ENCODE assay signal across 25 cellular contexts in the genomic region with DNA sequence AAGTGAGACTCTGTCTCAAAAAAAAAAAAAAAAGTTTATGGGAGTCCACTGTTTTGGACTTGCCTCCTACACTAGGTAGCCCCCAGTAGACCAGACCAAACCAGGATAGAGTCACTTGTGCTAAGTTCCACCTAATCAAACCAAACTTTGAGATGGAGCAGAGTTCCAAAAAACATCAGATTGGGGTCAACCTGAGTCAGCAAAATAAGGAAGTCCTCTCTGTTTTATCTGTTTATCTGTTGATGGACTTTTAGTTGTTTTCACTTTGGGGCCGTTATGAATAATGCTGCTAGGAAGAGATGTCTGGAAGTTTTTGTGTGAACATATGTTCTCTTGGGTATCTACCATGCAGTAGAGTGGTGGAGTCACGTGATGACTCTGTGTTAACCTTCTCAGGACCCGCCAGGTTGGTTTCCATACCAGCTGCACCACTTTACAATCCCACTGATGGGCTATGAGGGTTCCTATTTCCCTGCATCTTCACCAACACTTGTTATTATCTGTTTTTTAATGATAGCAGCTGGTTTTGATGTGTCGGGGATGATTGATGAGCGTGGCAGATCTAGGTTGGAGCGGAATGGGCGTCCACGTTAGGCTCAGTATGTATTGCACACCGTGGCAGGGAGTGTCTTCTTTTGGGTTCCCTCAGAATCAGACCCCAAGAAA. TPM values are rescaled to one million over a fixed set of nuclear protein-coding genes. Genes with fewer than 3 reads are reported as not detected.
DNase-seq lines count a peak whose midpoint lies in the region; ATAC-seq, FAIRE-seq and TF ChIP-seq lines count a peak whose summit lies in the region.
"Had no signal": no experiment of that assay in that cellular context is flagged by ENCODE, and none has a peak within 500 bp of the region (broad histone marks: within the 10 kb centered on the region; RNA-seq: fewer than 3 reads in every experiment).

No MANE protein-coding gene starts in this region.

- no peaks in the 10 kb centered on the region for H3K36me3 ChIP-seq in HepG2 (replicated peaks in 1 of 2; ENCODE audit: control insufficient read depth in 1 of 2, insufficient read depth in 2 of 2, low read length in 2 of 2)
- H3K36me3 ChIP-seq in right lobe of liver, result no peaks in the 10 kb centered on the region
- no peaks in the 10 kb centered on the region for H3K36me3 ChIP-seq in IMR-90 (ENCODE audit: control insufficient read depth, insufficient read depth, low read length)
- no peaks in the 10 kb centered on the region for H3K36me3 ChIP-seq in esophagus muscularis mucosa
- no peaks in the 10 kb centered on the region for H3K36me3 ChIP-seq in GM23248 (ENCODE audit: low read depth)
- H3K36me3 ChIP-seq: BE2C, BLaER1 had no signal

- no peak overlapping the region for H3K14ac ChIP-seq in IMR-90 (replicated peaks; ENCODE audit: low read depth, low read length)

- POLR2A ChIA-PET in HepG2 (lab: Yijun Ruan, JAX), result no interaction called here
- POLR2A ChIA-PET in IMR-90 (lab: Charles Lee; ENCODE audit: unreplicated experiment), result no interaction called here

- H4K91ac ChIP-seq in IMR-90 (ENCODE audit: insufficient read depth, low read depth, low read length), result no peak overlapping the region

- no peak overlapping the region for H3K9ac ChIP-seq in HepG2 (ENCODE audit: insufficient read depth, low read depth, low read length)
- H3K9ac ChIP-seq in IMR-90 (ENCODE audit: low read depth, low read length), result no peak overlapping the region
- H3K9ac ChIP-seq in GM23248, result no peak overlapping the region
- H3K9ac ChIP-seq: BLaER1 had no signal

- no peak overlapping the region for H3K4ac ChIP-seq in IMR-90 (ENCODE audit: low read depth, low read length)

- H3F3A ChIP-seq in GM23248 (ENCODE audit: insufficient read depth), result peaks cover 15% of the 10 kb centered on the region

- no peak overlapping the region for H3K56ac ChIP-seq in IMR-90 (ENCODE audit: extremely low read depth, insufficient read depth, low read length)

- TF ChIP-seq POLR2A in HepG2 (IDR thresholded peaks at IDR 0.05; ENCODE audit: insufficient read depth in 1 of 2, low read depth in 2 of 2, low read length in 2 of 2), result no peak
- no peak for TF ChIP-seq POLR2A in right lobe of liver (IDR thresholded peaks at IDR 0.05)
- no peak for TF ChIP-seq POLR2A in IMR-90 (IDR thresholded peaks at IDR 0.05; ENCODE audit: low read depth, low read length)
- TF ChIP-seq POLR2A in esophagus muscularis mucosa (IDR thresholded peaks at IDR 0.05; ENCODE audit: low read depth), result no peak

- intact Hi-C loops in HepG2 (cut with micrococcal nuclease; ENCODE audit: unreplicated experiment), result no loop called here
- intact Hi-C loops in right lobe of liver (cut with DNase I), result no loop called here
- intact Hi-C loops in IMR-90 (cut with micrococcal nuclease), result no loop called here
- intact Hi-C loops in esophagus muscularis mucosa (cut with DNase I), result no loop called here
- intact Hi-C loops in Right ventricle myocardium inferior (cut with DNase I), result no loop called here

- 35% methylated on average over 9 of the region's 9 CpGs for WGBS in HepG2 (ENCODE audit: low lambda C conversion rate)
- WGBS in right lobe of liver (ENCODE audit: insufficient coverage, low coverage, low lambda C conversion rate, missing lambda C conversion rate), result 77% methylated on average over 8 of the region's 9 CpGs
- 60% methylated on average over 2 of the region's 9 CpGs; no CpG with 5 or more reads in 1 of the 2 experiments for WGBS in IMR-90 (ENCODE audit: extremely low coverage in 2 of 2, insufficient read length in 1 of 2), 2 experiments
- WGBS in esophagus muscularis mucosa, result 77% methylated on average over 9 of the region's 9 CpGs
- 73 to 79% methylated on average over 9 of the region's 9 CpGs for WGBS in GM23248 (ENCODE audit: low coverage in 1 of 2, low lambda C conversion rate in 2 of 2, missing lambda C conversion rate in 2 of 2), 2 experiments

- dilution Hi-C loops in IMR-90 (cut with HindIII; ENCODE audit: low sequenced_read_pairs, unreplicated experiment), result no loop called here

- no peak overlapping the region for H3K27ac ChIP-seq in HepG2 (ENCODE audit: extremely low read length, insufficient read depth, low read length)
- no peak overlapping the region for H3K27ac ChIP-seq in right lobe of liver
- no peak overlapping the region for H3K27ac ChIP-seq in IMR-90 (ENCODE audit: insufficient read depth, low read length)
- H3K27ac ChIP-seq in esophagus muscularis mucosa (replicated peaks in 1 of 4), result no peak overlapping the region
- no peak overlapping the region for H3K27ac ChIP-seq in GM23248
- H3K27ac ChIP-seq: 22Rv1, BLaER1 had no signal

- ATAC-seq in HepG2, result no peak
- no peak for ATAC-seq in right lobe of liver
- ATAC-seq in IMR-90 (ENCODE audit: low read depth), result no peak
- no peak for ATAC-seq in Right ventricle myocardium inferior
- ATAC-seq: GM12878 had no signal

- H4K20me1 ChIP-seq in HepG2 (ENCODE audit: insufficient read depth, low read length) (no peaks in the 10 kb centered on the region), IMR-90 (ENCODE audit: insufficient read depth, low read length) (no peaks in the 10 kb centered on the region), GM23248 (ENCODE audit: insufficient read depth) (no peaks in the 10 kb centered on the region)
- H4K20me1 ChIP-seq: BLaER1 had no signal

- no peak overlapping the region for H4K8ac ChIP-seq in IMR-90 (ENCODE audit: low read depth in 2 of 2, low read length in 2 of 2)

- no peak for TF ChIP-seq RAD21 in HepG2 (CRISPR knock-in tag; IDR thresholded peaks at IDR 0.05)
- TF ChIP-seq RAD21 in IMR-90 (IDR thresholded peaks at IDR 0.05; ENCODE audit: low read length), result no peak

- H3K4me3 ChIP-seq in HepG2 (replicated peaks in 1 of 3; ENCODE audit: insufficient read depth in 1 of 3, low read depth in 2 of 3, low read length in 3 of 3) (no peak overlapping the region), right lobe of liver (no peak overlapping the region), IMR-90 (ENCODE audit: insufficient read depth, low read depth, low read length) (no peak overlapping the region), esophagus muscularis mucosa (no peak overlapping the region), GM23248 (no peak overlapping the region)
- H3K4me3 ChIP-seq: BLaER1, GM12878 had no signal

- H3K9me3 ChIP-seq in HepG2 (ENCODE audit: low read length) (no peaks in the 10 kb centered on the region), right lobe of liver (no peaks in the 10 kb centered on the region), IMR-90 (ENCODE audit: control insufficient read depth, insufficient read depth, low read length) (peaks cover 3% of the 10 kb centered on the region), esophagus muscularis mucosa (peaks cover 0 to 4% (median 0%) of the 10 kb centered on the region in 4 donors), GM23248 (ENCODE audit: low read depth) (no peaks in the 10 kb centered on the region)
- H3K9me3 ChIP-seq: BE2C had no signal

- TF ChIP-seq EP300 in HepG2 (IDR thresholded peaks at IDR 0.05; ENCODE audit: low read depth in 2 of 2, low read length in 2 of 2), result no peak
- no peak for TF ChIP-seq EP300 in HepG2 (CRISPR knock-in tag; IDR thresholded peaks at IDR 0.05; ENCODE audit: borderline replicate concordance)
- TF ChIP-seq EP300 in esophagus muscularis mucosa (IDR thresholded peaks at IDR 0.05), result no peak

- DNase-seq in HepG2 (ENCODE audit: low spot score) (no peak), right lobe of liver (no peak), IMR-90 (no peak), esophagus muscularis mucosa (ENCODE audit: extremely low spot score) (peak; percentile 19), Right ventricle myocardium inferior (ENCODE audit: missing footprints) (no peak), GM23248 (no peak), islet precursor cell (no peak)
- DNase-seq: ACHN; BE2C; C1 segment of cervical spinal cord; CD4-positive, alpha-beta memory T cell; CD4-positive, CD25-positive, alpha-beta regulatory T cell; CD8-positive, alpha-beta memory T cell; COR-L47; DMS 273 treated with DMSO at 0.1 percent for 48 hours; DMS153; DMS53; DMS79; DND-41; EL; GDM1 had no signal

- no peak for TF ChIP-seq CTCF in HepG2 (CRISPR knock-in tag; IDR thresholded peaks at IDR 0.05)
- no peak for TF ChIP-seq CTCF in right lobe of liver (IDR thresholded peaks at IDR 0.05)
- no peak for TF ChIP-seq CTCF in IMR-90 (conservative IDR thresholded peaks at IDR 0.05; ENCODE audit: low read depth, low read length)
- no peak for TF ChIP-seq CTCF in esophagus muscularis mucosa (IDR thresholded peaks at IDR 0.05)

- H2AK9ac ChIP-seq in IMR-90 (replicated peaks; ENCODE audit: low read depth, low read length, poor library complexity), result no peak overlapping the region

- in situ Hi-C loops in HepG2 (cut with HindIII; ENCODE audit: extremely low pct_ligation_motif_present, low pct_unique_long_range_greater_than_20kb), result no loop called here
- in situ Hi-C loops in IMR-90 (cut with MboI; ENCODE audit: low sequenced_read_pairs), result no loop called here
- in situ Hi-C loops in GM23248 (cut with MboI), result no loop called here

- H3K23ac ChIP-seq in IMR-90 (ENCODE audit: low read depth, low read length), result no peak overlapping the region

- no peaks in the 10 kb centered on the region for H3K4me1 ChIP-seq in HepG2 (ENCODE audit: insufficient read depth, low read length)
- no peaks in the 10 kb centered on the region for H3K4me1 ChIP-seq in right lobe of liver
- no peaks in the 10 kb centered on the region for H3K4me1 ChIP-seq in IMR-90 (ENCODE audit: control insufficient read depth, insufficient read depth, low read length)
- H3K4me1 ChIP-seq in esophagus muscularis mucosa, result no peaks in the 10 kb centered on the region
- H3K4me1 ChIP-seq in GM23248 (ENCODE audit: insufficient read depth), result peaks cover 8% of the 10 kb centered on the region; the same call in 1 of the 2 replicates
- H3K4me1 ChIP-seq: BE2C had no signal

- H3K9me2 ChIP-seq in GM23248 (ENCODE audit: insufficient read depth), result no peaks in the 10 kb centered on the region

- H4K5ac ChIP-seq in IMR-90 (ENCODE audit: low read depth, low read length), result no peak overlapping the region

- FAIRE-seq in HepG2 (lab: Jason Lieb, UNC), result no peak
- FAIRE-seq: GM12878, GM18507 had no signal

- no peaks in the 10 kb centered on the region for H3K79me1 ChIP-seq in IMR-90 (ENCODE audit: low read depth in 1 of 2, low read length in 2 of 2)

- H2BK20ac ChIP-seq in IMR-90 (ENCODE audit: low read depth, low read length), result no peak overlapping the region

- H3K27me3 ChIP-seq in HepG2 (ENCODE audit: control insufficient read depth in 1 of 2, insufficient read depth in 2 of 2, low read length in 2 of 2) (peaks cover 0 to 22% of the 10 kb centered on the region in 2 experiments; a peak in 2 of 5 replicates), right lobe of liver (no peaks in the 10 kb centered on the region), IMR-90 (ENCODE audit: control insufficient read depth, insufficient read depth, low read length) (peaks cover 25% of the 10 kb centered on the region), esophagus muscularis mucosa (no peaks in the 10 kb centered on the region), GM23248 (replicated peaks; ENCODE audit: insufficient read depth) (no peaks in the 10 kb centered on the region)
- H3K27me3 ChIP-seq: BLaER1 had no signal

- no peak overlapping the region for H2BK120ac ChIP-seq in IMR-90 (ENCODE audit: low read depth, low read length)

- H3K4me2 ChIP-seq in HepG2 (ENCODE audit: low read depth, low read length), result no peak overlapping the region
- H3K4me2 ChIP-seq in IMR-90 (ENCODE audit: low read depth, low read length), result no peak overlapping the region
- no peak overlapping the region for H3K4me2 ChIP-seq in GM23248 (ENCODE audit: unreplicated experiment)
- H3K4me2 ChIP-seq: BLaER1 had no signal

- H2AFZ ChIP-seq in HepG2 (ENCODE audit: low read length), result no peak overlapping the region
- no peak overlapping the region for H2AFZ ChIP-seq in IMR-90 (replicated peaks; ENCODE audit: low read length, poor library complexity)
- no peak overlapping the region for H2AFZ ChIP-seq in GM23248

- no peak overlapping the region for H2AK5ac ChIP-seq in IMR-90 (ENCODE audit: low read depth, low read length)

- no peaks in the 10 kb centered on the region for H3K9me1 ChIP-seq in IMR-90 (ENCODE audit: insufficient read depth, low read length)

- H3K18ac ChIP-seq in IMR-90 (ENCODE audit: low read depth, low read length), result no peak overlapping the region

- BruUV-seq in HepG2 (replicated peaks; lab: Mats Ljungman, UMichigan), result no TSS peak
- BruUV-seq in IMR-90 (replicated peaks; lab: Mats Ljungman, UMichigan), result no TSS peak

- no peak overlapping the region for H2BK5ac ChIP-seq in IMR-90 (ENCODE audit: low read depth, low read length, poor library complexity, severe bottlenecking)

- H3K79me2 ChIP-seq in HepG2 (ENCODE audit: insufficient read depth, low read length) (no peaks in the 10 kb centered on the region), GM23248 (ENCODE audit: insufficient read depth) (no peaks in the 10 kb centered on the region)

- H2BK15ac ChIP-seq in IMR-90 (ENCODE audit: low read depth, low read length), result no peak overlapping the region

- CTCF ChIA-PET in HepG2 (lab: Yijun Ruan, JAX; ENCODE audit: low intra/inter-chr PET ratio, low total read pairs), result no interaction called here
- CTCF ChIA-PET in IMR-90 (lab: Yijun Ruan, JAX), result no interaction called here

RNA-seq across cellular contexts. Expression of gene TM9SF2, which starts 46.6 kb away (rescaled TPM):
- total RNA-seq in HepG2 (2016; rRNA removed; fragmentation: Illumina TruSeq; extraction: Trizol) (74.2 and 123 TPM in 2 replicates), right lobe of liver (100 to 1,000 TPM in 1 of 6 experiments, 10 to 100 TPM in 5; 83.6 to 102 (median 92.2) TPM), IMR-90 (2012; rRNA removed) (85.5 and 137 TPM in 2 replicates), esophagus muscularis mucosa (10 to 100 TPM; 65.6 to 86.9 (median 71.8) TPM), Right ventricle myocardium inferior (61.1 TPM)
- total RNA-seq in HepG2 (2016; cell fraction: cytosol; rRNA removed; fragmentation: Illumina TruSeq; extraction: Trizol; ENCODE audit: low read depth), result 7.8 and 10.3 TPM in 2 replicates
- 66.7 and 127 TPM in 2 replicates for total RNA-seq in HepG2 (2016; cell fraction: insoluble cytoplasmic fraction; rRNA removed; fragmentation: Illumina TruSeq; extraction: Trizol)
- total RNA-seq in HepG2 (2016; cell fraction: membrane; rRNA removed; fragmentation: Illumina TruSeq; extraction: Trizol), result 20.6 and 26.5 TPM in 2 replicates
- 119 and 147 TPM in 2 replicates for total RNA-seq in HepG2 (2016; cell fraction: nucleus; rRNA removed; fragmentation: Illumina TruSeq; extraction: Trizol)
- polyA plus RNA-seq in HepG2 (2011; rRNA removed) (80.5 and 94.1 TPM in 2 replicates), IMR-90 (2012; rRNA removed) (36.0 and 46.1 TPM in 2 replicates), GM23248 (2016; fragmentation: Nextera tagmentation; extraction: Ambion mirVana) (156 and 162 TPM in 2 replicates)
- polyA plus RNA-seq in HepG2 (2011; cell fraction: cytosol; rRNA removed), result 48.2 and 89.3 TPM in 2 replicates
- polyA plus RNA-seq in HepG2 (2011; cell fraction: nucleus; rRNA removed), result 21.5 and 29.4 TPM in 2 replicates
- 98.2 and 106 TPM in 2 replicates for polyA plus RNA-seq in HepG2 (2012)
- polyA plus RNA-seq in HepG2 (2016; cell fraction: cytosol; fragmentation: Illumina TruSeq; extraction: Trizol; ENCODE audit: low read depth), result 5.2 and 6.0 TPM in 2 replicates
- polyA plus RNA-seq in HepG2 (2016; cell fraction: insoluble cytoplasmic fraction; fragmentation: Illumina TruSeq; extraction: Trizol; ENCODE audit: low read depth), result 56.6 and 59.1 TPM in 2 replicates
- 12.1 and 14.1 TPM in 2 replicates for polyA plus RNA-seq in HepG2 (2016; cell fraction: membrane; fragmentation: Illumina TruSeq; extraction: Trizol; ENCODE audit: low read depth)
- 114 and 122 TPM in 2 replicates for polyA plus RNA-seq in HepG2 (2016; cell fraction: nucleus; fragmentation: Illumina TruSeq; extraction: Trizol; ENCODE audit: insufficient read depth, low read depth)
- 60.8 and 81.5 TPM in 2 replicates for polyA minus RNA-seq in HepG2 (2011; rRNA and poly(A)+ RNA removed; ENCODE audit: low replicate concordance)
- 134 and 137 TPM in 2 replicates for polyA minus RNA-seq in HepG2 (2011; cell fraction: cytosol; rRNA and poly(A)+ RNA removed)
- 65.5 and 71.9 TPM in 2 replicates for polyA minus RNA-seq in HepG2 (2011; cell fraction: nucleus; rRNA and poly(A)+ RNA removed)
- 10.6 and 11.0 TPM in 2 replicates for polyA plus RNA-seq in IMR-90 (2012; cell fraction: cytosol; rRNA removed)
- 4.7 and 25.7 TPM in 2 replicates for polyA plus RNA-seq in IMR-90 (2012; cell fraction: nucleus; rRNA removed; ENCODE audit: low replicate concordance)
- total RNA-seq in GM23248 (2014; rRNA removed; shearing (Covaris generic)), result 168 and 189 TPM in 2 replicates
